In the genomic region with DNA sequence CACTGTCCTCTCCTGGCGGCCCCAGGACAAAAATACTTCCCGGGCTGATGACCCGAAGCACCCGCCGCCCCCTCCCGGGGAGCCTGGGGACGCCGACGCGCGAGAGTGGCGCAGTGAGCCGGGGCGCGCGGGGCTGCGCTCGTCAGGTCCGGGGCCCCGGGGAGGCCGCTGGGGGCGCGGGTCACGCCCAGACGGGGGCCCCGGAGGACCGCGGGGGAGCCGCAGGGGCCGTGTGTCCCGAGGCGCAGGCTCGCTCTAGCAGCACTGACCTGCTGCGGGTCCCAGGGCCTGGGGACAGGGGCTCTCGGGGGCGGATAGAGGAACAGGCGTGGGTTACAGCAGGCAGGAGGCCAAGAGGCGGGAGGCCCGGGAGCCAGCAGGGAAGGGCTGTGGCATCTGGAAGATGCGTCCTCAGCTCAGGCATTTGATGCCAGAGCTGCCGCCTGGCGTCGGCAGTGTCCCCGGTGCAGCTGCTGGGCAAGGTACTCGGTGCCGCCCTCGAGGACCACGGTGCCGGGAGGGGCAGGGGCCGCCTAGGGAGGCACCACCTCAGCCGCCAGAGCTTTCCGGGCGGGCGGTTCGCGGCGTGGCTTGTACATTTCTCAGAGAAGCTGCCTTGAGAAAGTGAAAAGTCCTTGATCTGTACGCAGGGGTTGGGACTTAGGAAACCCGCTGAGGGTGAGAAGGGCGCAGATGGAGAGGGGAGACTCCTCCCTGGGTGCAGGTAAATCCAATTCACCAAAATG, we compare ENCODE assay signal across 1 cellular context.
TF ChIP-seq lines count a peak whose summit lies in the region.

No MANE protein-coding gene starts in this region.

TF ChIP-seq in GM12878, 131 proteins besides CTCF, POLR2A, EP300 and RAD21:
- TF ChIP-seq, protein P1, sequence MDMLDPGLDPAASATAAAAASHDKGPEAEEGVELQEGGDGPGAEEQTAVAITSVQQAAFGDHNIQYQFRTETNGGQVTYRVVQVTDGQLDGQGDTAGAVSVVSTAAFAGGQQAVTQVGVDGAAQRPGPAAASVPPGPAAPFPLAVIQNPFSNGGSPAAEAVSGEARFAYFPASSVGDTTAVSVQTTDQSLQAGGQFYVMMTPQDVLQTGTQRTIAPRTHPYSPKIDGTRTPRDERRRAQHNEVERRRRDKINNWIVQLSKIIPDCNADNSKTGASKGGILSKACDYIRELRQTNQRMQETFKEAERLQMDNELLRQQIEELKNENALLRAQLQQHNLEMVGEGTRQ (IDR thresholded peaks at IDR 0.05; ENCODE audit: borderline replicate concordance, low read depth, low read length): no peak
- TF ChIP-seq HDAC2 (IDR thresholded peaks at IDR 0.05) (no peak), DPF2 (IDR thresholded peaks at IDR 0.05) (peak; percentile 44), NR2F1 (conservative IDR thresholded peaks at IDR 0.05) (peak; percentile 42; the same call in 1 of the 2 replicates), HDAC6 (IDR thresholded peaks at IDR 0.05; ENCODE audit: unreplicated experiment) (peak; percentile 66), IKZF1 (conservative IDR thresholded peaks at IDR 0.05) (peak; percentile 32; the same call in 1 of the 2 replicates), SMARCA5 (IDR thresholded peaks at IDR 0.05) (0 out of 2 replicates have a peak, but pooled peaks have one; percentile 21), BHLHE40 (IDR thresholded peaks at IDR 0.05; ENCODE audit: borderline replicate concordance in 1 of 2, low read depth in 2 of 2, low read length in 1 of 2) (peak in 1 of 2 experiments; percentile 19; a peak in 1 of 4 replicates), SUZ12 (IDR thresholded peaks at IDR 0.05; ENCODE audit: unreplicated experiment) (peak; percentile 82), GATAD2B (conservative IDR thresholded peaks at IDR 0.05; ENCODE audit: low read depth) (peak; percentile 72)
- TF ChIP-seq, protein P2, sequence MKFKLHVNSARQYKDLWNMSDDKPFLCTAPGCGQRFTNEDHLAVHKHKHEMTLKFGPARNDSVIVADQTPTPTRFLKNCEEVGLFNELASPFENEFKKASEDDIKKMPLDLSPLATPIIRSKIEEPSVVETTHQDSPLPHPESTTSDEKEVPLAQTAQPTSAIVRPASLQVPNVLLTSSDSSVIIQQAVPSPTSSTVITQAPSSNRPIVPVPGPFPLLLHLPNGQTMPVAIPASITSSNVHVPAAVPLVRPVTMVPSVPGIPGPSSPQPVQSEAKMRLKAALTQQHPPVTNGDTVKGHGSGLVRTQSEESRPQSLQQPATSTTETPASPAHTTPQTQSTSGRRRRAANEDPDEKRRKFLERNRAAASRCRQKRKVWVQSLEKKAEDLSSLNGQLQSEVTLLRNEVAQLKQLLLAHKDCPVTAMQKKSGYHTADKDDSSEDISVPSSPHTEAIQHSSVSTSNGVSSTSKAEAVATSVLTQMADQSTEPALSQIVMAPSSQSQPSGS (IDR thresholded peaks at IDR 0.05; ENCODE audit: low read length): no peak
